Comparison of ENCODE assay signal across 8 cellular contexts in the genomic region with DNA sequence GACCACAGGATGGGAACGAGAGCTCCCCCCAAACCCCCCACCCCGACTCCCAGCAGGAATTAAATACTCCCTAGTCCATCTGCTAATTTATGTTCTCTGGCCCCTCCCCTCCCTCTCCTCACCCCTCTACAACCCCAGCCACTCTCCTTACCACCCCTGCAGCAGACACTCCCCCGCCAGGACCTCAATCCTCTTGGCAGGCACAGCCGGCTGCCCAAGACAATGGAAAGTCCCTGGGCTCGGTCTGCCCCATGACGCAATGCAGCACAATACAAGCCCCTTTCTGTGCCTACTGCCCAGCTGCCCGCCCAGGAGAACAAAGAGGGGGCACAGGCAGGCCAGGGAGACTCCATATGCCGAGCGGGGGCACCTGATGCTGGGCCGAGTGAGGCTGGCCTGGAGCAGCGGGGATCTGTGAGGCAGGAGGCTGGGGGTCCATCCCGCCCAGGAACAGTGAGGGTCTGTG. TPM values are rescaled to one million over a fixed set of nuclear protein-coding genes. Genes with fewer than 3 reads are reported as not detected.
DNase-seq lines count a peak whose midpoint lies in the region; ATAC-seq and TF ChIP-seq lines count a peak whose summit lies in the region.

No MANE protein-coding gene starts in this region.

- in situ Hi-C loops in GM23248 (cut with MboI): no loop called here

- no peak for TF ChIP-seq POLR2A in ovary (IDR thresholded peaks at IDR 0.05)

- no peaks in the 10 kb centered on the region for H3K4me1 Mint-ChIP-seq in stimulated activated memory B cell treated with anti-CD40 and anti-IgM and Interleukin-4, amounts not matched to agents 10 μg/mL and 1 μg/mL and 100 μg/mL, for 72 hours

- peaks cover 44% of the 10 kb centered on the region for H3K4me1 ChIP-seq in GM23248 (ENCODE audit: insufficient read depth)
- peaks cover 25% of the 10 kb centered on the region for H3K4me1 ChIP-seq in ovary (ENCODE audit: insufficient read depth)

- no peak overlapping the region for H3K27ac Mint-ChIP-seq in stimulated activated memory B cell treated with anti-CD40 and anti-IgM and Interleukin-4, amounts not matched to agents 10 μg/mL and 1 μg/mL and 100 μg/mL, for 72 hours

- no peaks in the 10 kb centered on the region for H3K9me2 ChIP-seq in GM23248 (ENCODE audit: insufficient read depth)

- 16 to 20% methylated on average over 10 to 12 of the region's 12 CpGs for WGBS in GM23248 (ENCODE audit: low coverage in 1 of 2, low lambda C conversion rate in 2 of 2, missing lambda C conversion rate in 2 of 2), 2 experiments
- 18 to 29% (median 25%) methylated on average over 10 to 12 of the region's 12 CpGs for WGBS in ovary, 3 donors

- H3K9me3 Mint-ChIP-seq in stimulated activated memory B cell treated with anti-CD40 and anti-IgM and Interleukin-4, amounts not matched to agents 10 μg/mL and 1 μg/mL and 100 μg/mL, for 72 hours: no peaks in the 10 kb centered on the region

- H3K9me3 ChIP-seq in GM23248 (ENCODE audit: low read depth) (no peaks in the 10 kb centered on the region), ovary (no peaks in the 10 kb centered on the region)

- no peaks in the 10 kb centered on the region for H3K79me2 ChIP-seq in GM23248 (ENCODE audit: insufficient read depth)

- H3K4me2 ChIP-seq in GM23248 (ENCODE audit: unreplicated experiment): peak overlapping the region; percentile 16

- peak; percentile 71 for ATAC-seq in SK-N-SH treated with all-trans-retinoic acid at 6 μM for 48 hours
- no peak for ATAC-seq in stimulated activated memory B cell treated with anti-CD40 and anti-IgM and Interleukin-4, amounts not matched to agents 10 μg/mL and 1 μg/mL and 100 μg/mL, for 72 hours
- no peak for ATAC-seq in GM19324 (IDR thresholded peaks at IDR 0.05; ENCODE audit: low FRiP score, unreplicated experiment)
- no peak for ATAC-seq in HG02870 (IDR thresholded peaks at IDR 0.05; ENCODE audit: unreplicated experiment)

- DNase-seq in GM23248: peak; percentile 90
- peak; percentile 94 for DNase-seq in glomerular visceral epithelial cell (ENCODE audit: extremely low spot score)
- peak; percentile 82 to 88 (median 85) for DNase-seq in ovary
- no peak for DNase-seq in Kasumi-1 (lab: John Stamatoyannopoulos, UW)

- peaks cover 18% of the 10 kb centered on the region for H3F3A ChIP-seq in GM23248 (ENCODE audit: insufficient read depth)

- peaks cover 5% of the 10 kb centered on the region for H3K36me3 Mint-ChIP-seq in stimulated activated memory B cell treated with anti-CD40 and anti-IgM and Interleukin-4, amounts not matched to agents 10 μg/mL and 1 μg/mL and 100 μg/mL, for 72 hours

- TF ChIP-seq EP300 in ovary (IDR thresholded peaks at IDR 0.05): no peak

- H3K27ac ChIP-seq in GM23248: peak overlapping the region; percentile 87
- peak overlapping the region; percentile 68 to 88 for H3K27ac ChIP-seq in ovary

- H3K36me3 ChIP-seq in GM23248 (ENCODE audit: low read depth): no peaks in the 10 kb centered on the region
- no peaks in the 10 kb centered on the region for H3K36me3 ChIP-seq in ovary

- H3K27me3 ChIP-seq in GM23248 (replicated peaks; ENCODE audit: insufficient read depth) (no peaks in the 10 kb centered on the region), ovary (no peaks in the 10 kb centered on the region)

- TF ChIP-seq CTCF in ovary (IDR thresholded peaks at IDR 0.05): no peak

- H3K27me3 Mint-ChIP-seq in stimulated activated memory B cell treated with anti-CD40 and anti-IgM and Interleukin-4, amounts not matched to agents 10 μg/mL and 1 μg/mL and 100 μg/mL, for 72 hours: no peaks in the 10 kb centered on the region

- H3K4me3 ChIP-seq in GM23248: no peak overlapping the region
- H3K4me3 ChIP-seq in ovary: no peak overlapping the region

- H4K20me1 ChIP-seq in GM23248 (ENCODE audit: insufficient read depth): no peaks in the 10 kb centered on the region

- peak overlapping the region; percentile 46; the same call in 1 of the 2 replicates for H3K9ac ChIP-seq in GM23248

- H2AFZ ChIP-seq in GM23248: peak overlapping the region; percentile 23; the same call in 1 of the 2 replicates

- no peak overlapping the region for H3K4me3 Mint-ChIP-seq in stimulated activated memory B cell treated with anti-CD40 and anti-IgM and Interleukin-4, amounts not matched to agents 10 μg/mL and 1 μg/mL and 100 μg/mL, for 72 hours

- intact Hi-C loops in ovary (cut with DNase I): no loop called here

TF ChIP-seq in SK-N-SH treated with all-trans-retinoic acid at 6 μM for 48 hours, 23 proteins besides CTCF, POLR2A, EP300 and RAD21:
- no peak for TF ChIP-seq ZC3H10 (CRISPR knock-in tag; IDR thresholded peaks at IDR 0.05)
- TF ChIP-seq PPARA (CRISPR knock-in tag; IDR thresholded peaks at IDR 0.05; ENCODE audit: borderline replicate concordance): no peak
- peak; percentile 73 for TF ChIP-seq ZFP3 (CRISPR knock-in tag; IDR thresholded peaks at IDR 0.05)
- TF ChIP-seq ISL1 (CRISPR knock-in tag; IDR thresholded peaks at IDR 0.05): no peak
- no peak for TF ChIP-seq RARB (CRISPR knock-in tag; IDR thresholded peaks at IDR 0.05)
TF ChIP-seq in SK-N-SH treated with all-trans-retinoic acid at 6 μM for 48 hours: peak in this region for 1.

RNA-seq across cellular contexts. Expression of gene CDC42EP4, which starts 30.3 kb away (rescaled TPM):
- 30.6 and 34.6 TPM in 2 replicates for total RNA-seq in GM23248 (2014; rRNA removed; shearing (Covaris generic))
- polyA plus RNA-seq in GM23248 (2016; fragmentation: Nextera tagmentation; extraction: Ambion mirVana): 31.2 and 35.4 TPM in 2 replicates
- total RNA-seq in ovary: 100 to 1,000 TPM in 5 of 7 donors, 10 to 100 TPM in 2; 82.4 to 171 (median 120) TPM
- polyA plus RNA-seq in ovary: 100 to 1,000 TPM in 1 of 2 donors, 10 to 100 TPM in 1; 59.0 to 106 TPM

Comparison
In these comparisons a context has a peak if more than half of its experiments do, and no peak if none do; other contexts are left out.
1. DNase-seq: peak in GM23248 (single experiment), glomerular visceral epithelial cell (single experiment) and ovary (5 of 5); none in Kasumi-1 (0 of 2).